13 cellular contexts compared by ENCODE assay signal in the genomic region with DNA sequence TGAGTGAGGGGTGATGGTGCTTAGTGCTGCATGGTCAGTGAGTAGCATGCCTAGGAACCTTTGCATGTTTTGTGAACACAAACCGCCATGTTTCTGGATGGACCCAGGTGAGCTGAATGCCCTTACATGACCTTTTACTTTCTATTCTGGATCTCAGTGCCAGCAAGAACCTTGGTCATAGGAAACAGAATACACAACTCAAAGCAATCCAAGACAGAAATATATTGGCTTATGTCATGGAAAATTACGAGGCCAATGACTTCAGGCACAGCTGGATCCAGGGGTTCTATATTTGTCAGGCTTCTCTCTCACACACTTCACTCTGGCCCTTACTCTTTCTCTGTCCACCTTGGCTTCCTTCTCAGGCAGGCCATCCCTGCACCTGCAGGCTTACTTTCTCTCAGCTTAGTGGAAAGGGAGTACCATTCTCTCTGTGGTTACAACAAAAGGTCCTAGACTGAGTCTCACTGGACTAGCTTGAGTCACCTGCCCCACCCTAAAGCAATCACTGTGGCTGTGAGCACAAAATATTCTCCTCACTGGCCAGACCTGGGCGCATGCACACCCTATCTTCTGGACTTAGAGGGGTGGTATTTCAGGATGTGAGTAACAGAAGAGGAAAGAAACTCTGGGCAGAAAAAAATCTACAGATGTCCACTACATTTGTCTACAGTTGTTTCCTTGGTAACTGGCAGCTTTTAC. TPM values are rescaled to one million over a fixed set of nuclear protein-coding genes. Genes with fewer than 3 reads are reported as not detected.
DNase-seq lines count a peak whose midpoint lies in the region; ATAC-seq and TF ChIP-seq lines count a peak whose summit lies in the region.
"Had no signal": no experiment of that assay in that cellular context is flagged by ENCODE, and none has a peak within 500 bp of the region (broad histone marks: within the 10 kb centered on the region; RNA-seq: fewer than 3 reads in every experiment).

No MANE protein-coding gene starts in this region.

- H3K4me3 ChIP-seq in heart left ventricle (no peak overlapping the region), testis (no peak overlapping the region)

- TF ChIP-seq POLR2A in heart left ventricle (IDR thresholded peaks at IDR 0.05) (no peak), testis (IDR thresholded peaks at IDR 0.05) (no peak)

- H3K27me3 Mint-ChIP-seq in activated T-helper 17 cell treated with anti-CD3 and anti-CD28 coated beads, Interleukin-2, amount 50 U/mL, for 72 hours = no peaks in the 10 kb centered on the region

- H3K36me3 ChIP-seq in heart left ventricle (peaks cover 0 to 81% (median 20%) of the 10 kb centered on the region in 9 donors), testis (ENCODE audit: low read depth, missing control alignments) (no peaks in the 10 kb centered on the region)

- peaks cover 0 to 14% (median 0%) of the 10 kb centered on the region in 12 donors for H3K4me1 ChIP-seq in heart left ventricle
- no peaks in the 10 kb centered on the region for H3K4me1 ChIP-seq in testis
- H3K4me1 ChIP-seq: Caco-2 had no signal

- DNase-seq in heart left ventricle = no peak
- DNase-seq in Right ventricle myocardium superior = no peak
- DNase-seq in iris pigment epithelial cell (ENCODE audit: low read depth) = peak; percentile 63
- no peak for DNase-seq in NCI-H1092 treated with DMSO at 0.1 percent for 48 hours (lab: John Stamatoyannopoulos, UW)
- no peak for DNase-seq in G401 (ENCODE audit: low spot score)
- no peak for DNase-seq in testis
- DNase-seq: activated gamma-delta T cell treated with Interleukin-2 at 50 U/mL for 16 hours, Caco-2, head of caudate nucleus, NCI-H1048, nucleus accumbens had no signal

- no peak overlapping the region for H3K4me3 Mint-ChIP-seq in activated T-helper 17 cell treated with anti-CD3 and anti-CD28 coated beads, Interleukin-2, amount 50 U/mL, for 72 hours

- intact Hi-C loops in heart left ventricle (cut with DNase I) (no loop called here), Right ventricle myocardium superior (cut with DNase I) (no loop called here), testis (cut with DNase I; ENCODE audit: low total_unique reads) (no loop called here)

- peaks cover 26% of the 10 kb centered on the region for H3K4me1 Mint-ChIP-seq in activated T-helper 17 cell treated with anti-CD3 and anti-CD28 coated beads, Interleukin-2, amount 50 U/mL, for 72 hours

- in situ Hi-C loops in G401 (cut with HindIII; ENCODE audit: low sequenced_read_pairs) = loop anchor here (25.0 kb wide), 1 partner anchor 110 kb away; the partner anchor contains the start of gene CETP

- no peaks in the 10 kb centered on the region for H3K9me3 ChIP-seq in heart left ventricle
- H3K9me3 ChIP-seq in testis = no peaks in the 10 kb centered on the region
- H3K9me3 ChIP-seq: Caco-2 had no signal

- H3K27ac Mint-ChIP-seq in activated T-helper 17 cell treated with anti-CD3 and anti-CD28 coated beads, Interleukin-2, amount 50 U/mL, for 72 hours = peak overlapping the region; percentile 87

- WGBS in heart left ventricle, 4 donors = 73 to 81% (median 76%) methylated on average over 3 of the region's 3 CpGs
- WGBS in testis, 2 donors = 84 to 95% methylated on average over 3 of the region's 3 CpGs

- no peaks in the 10 kb centered on the region for H3K27me3 ChIP-seq in heart left ventricle
- H3K27me3 ChIP-seq in testis = no peaks in the 10 kb centered on the region

- ATAC-seq in heart left ventricle = peak in 3 of 4 donors; percentile 14 to 52 (median 33)
- no peak for ATAC-seq in Right ventricle myocardium superior (ENCODE audit: poor library complexity)
- peak; percentile 77 for ATAC-seq in activated T-helper 17 cell treated with anti-CD3 and anti-CD28 coated beads, Interleukin-2, amount 50 U/mL, for 72 hours (replicated peaks)
- ATAC-seq in HG03342 (IDR thresholded peaks at IDR 0.05; ENCODE audit: unreplicated experiment) = no peak

- peaks cover 99% of the 10 kb centered on the region for H3K36me3 Mint-ChIP-seq in activated T-helper 17 cell treated with anti-CD3 and anti-CD28 coated beads, Interleukin-2, amount 50 U/mL, for 72 hours (ENCODE audit: low read depth)

- H3K9me3 Mint-ChIP-seq in activated T-helper 17 cell treated with anti-CD3 and anti-CD28 coated beads, Interleukin-2, amount 50 U/mL, for 72 hours = no peaks in the 10 kb centered on the region

- no peak for TF ChIP-seq CTCF in heart left ventricle (IDR thresholded peaks at IDR 0.05)
- TF ChIP-seq CTCF in testis (IDR thresholded peaks at IDR 0.05) = no peak

- H3K27ac ChIP-seq in heart left ventricle (no peak overlapping the region), testis (no peak overlapping the region)

RNA-seq across cellular contexts. Expression of gene CPNE2, which starts 20.4 kb away (rescaled TPM):
- total RNA-seq in heart left ventricle (10 to 100 TPM in 6 of 9 donors, 1 to 10 TPM in 3; 7.2 to 23.6 (median 11.9) TPM), Right ventricle myocardium superior (13.3 TPM), testis (10 to 100 TPM; 18.3 to 25.2 TPM)
- polyA plus RNA-seq in heart left ventricle (10 to 100 TPM; 18.8 to 20.4 TPM), testis (ENCODE audit: insufficient read depth, low read depth, low replicate concordance) (51.8 TPM)
- total RNA-seq in activated T-helper 17 cell treated with anti-CD3 and anti-CD28 coated beads, Interleukin-2, amount 50 U/mL, for 72 hours = 1 to 10 TPM; 3.8 to 4.4 TPM
- 31.9 and 36.7 TPM in 2 replicates for total RNA-seq in G401 (2014; rRNA removed; shearing (Covaris generic))

Comparison
In these comparisons a context has a peak if more than half of its experiments do, and no peak if none do; other contexts are left out.
1. ATAC-seq: peak in heart left ventricle (3 of 4) and activated T-helper 17 cell treated with anti-CD3 and anti-CD28 coated beads, Interleukin-2, amount 50 U/mL, for 72 hours (single experiment); none in Right ventricle myocardium superior (single experiment) and HG03342 (single experiment).